Comparison of ENCODE assay signal across 19 cellular contexts in the genomic region with DNA sequence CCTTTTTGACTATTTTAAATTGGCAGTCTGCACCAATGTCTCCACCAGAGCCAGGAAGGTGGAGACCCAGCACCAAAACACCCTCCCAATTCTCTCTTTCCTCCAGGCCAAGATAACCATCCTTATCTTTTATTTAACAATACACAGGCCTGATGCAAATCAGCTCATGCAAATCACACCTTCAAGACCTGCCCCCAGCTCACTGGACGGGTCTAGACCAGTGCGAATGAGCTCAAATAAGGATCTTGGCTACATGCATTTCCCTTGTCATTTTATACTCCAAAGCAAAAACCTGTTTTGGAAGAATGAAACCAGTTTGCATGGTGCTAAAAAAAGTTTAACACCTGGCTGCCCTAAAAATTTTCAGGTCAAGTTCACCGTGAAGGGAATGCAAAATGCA.
"Had no signal": no experiment of that assay in that cellular context is flagged by ENCODE, and none has a peak within 500 bp of the region (broad histone marks: within the 10 kb centered on the region; RNA-seq: fewer than 3 reads in every experiment).

No MANE protein-coding gene starts in this region.

- H3K27ac ChIP-seq: ascending aorta, coronary artery, psoas muscle, transverse colon had no signal

- H3K4me3 ChIP-seq: ascending aorta, coronary artery, lung, psoas muscle, transverse colon had no signal

- H3K4me1 Mint-ChIP-seq: activated naive CD4-positive, alpha-beta T cell treated with anti-CD3 and anti-CD28 coated beads, Interleukin-2, amount 50 U/mL, for 24 hours had no signal

- H3K27me3 Mint-ChIP-seq: activated naive CD4-positive, alpha-beta T cell treated with anti-CD3 and anti-CD28 coated beads, Interleukin-2, amount 50 U/mL, for 24 hours had no signal

- DNase-seq: activated CD4-positive, CD25-positive, alpha-beta regulatory T cell treated with anti-CD3 and anti-CD28 coated beads, Interleukin-2, amount 50 U/mL, for 72 hours; activated CD8-positive, alpha-beta memory T cell treated with anti-CD3 and anti-CD28 coated beads for 24 hours; activated CD8-positive, alpha-beta memory T cell treated with anti-CD3 and anti-CD28 coated beads, Interleukin-2, amount 50 U/mL, for 48 hours; activated gamma-delta T cell; head of caudate nucleus; midbrain; psoas muscle; right cardiac atrium; stimulated activated CD4-positive, alpha-beta T cell treated with anti-CD3 and anti-CD28 coated beads, Interleukin-2, amount 100 ng/mL, for 24 hours; stimulated activated naive CD4-positive, alpha-beta T cell treated with Interleukin-2 at 50 U/mL for 16 hours; transverse colon had no signal

- H3K27me3 ChIP-seq: ascending aorta, transverse colon had no signal

- H3K9me3 ChIP-seq: ascending aorta, psoas muscle, transverse colon had no signal

- H3K27ac Mint-ChIP-seq: activated naive CD4-positive, alpha-beta T cell treated with anti-CD3 and anti-CD28 coated beads, Interleukin-2, amount 50 U/mL, for 24 hours had no signal

- H3K9me3 Mint-ChIP-seq: activated naive CD4-positive, alpha-beta T cell treated with anti-CD3 and anti-CD28 coated beads, Interleukin-2, amount 50 U/mL, for 24 hours had no signal

- H3K4me1 ChIP-seq: ascending aorta, psoas muscle, transverse colon had no signal

- H3K4me3 Mint-ChIP-seq: activated naive CD4-positive, alpha-beta T cell treated with anti-CD3 and anti-CD28 coated beads, Interleukin-2, amount 50 U/mL, for 24 hours had no signal

- H3K36me3 ChIP-seq: ascending aorta, transverse colon had no signal

- FAIRE-seq: endometrium, frontal cortex, keratinocyte had no signal

- H3K36me3 Mint-ChIP-seq: activated naive CD4-positive, alpha-beta T cell treated with anti-CD3 and anti-CD28 coated beads, Interleukin-2, amount 50 U/mL, for 24 hours had no signal

- ATAC-seq: left lobe of liver, psoas muscle, right cardiac atrium had no signal
